ENCODE assay signal across 24 cellular contexts in the genomic region with DNA sequence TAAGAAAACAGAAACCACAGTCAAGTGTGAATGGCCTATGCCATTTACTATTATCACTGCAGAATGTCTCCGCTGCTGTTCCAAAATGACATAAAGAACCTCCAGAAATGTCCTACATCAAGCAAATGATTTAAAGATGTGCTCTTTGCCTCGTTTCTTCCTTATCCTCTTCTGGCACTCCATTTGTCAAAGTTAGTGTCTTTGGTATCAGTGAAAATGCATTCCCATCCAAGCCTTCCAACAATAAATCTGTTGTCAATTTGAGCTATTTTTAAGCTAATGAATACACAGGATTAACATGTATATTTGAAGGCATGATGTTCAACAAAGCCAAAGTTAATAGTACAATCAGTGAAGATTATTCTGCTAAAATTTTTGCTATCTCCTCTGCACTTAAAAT.
"Had no signal": no experiment of that assay in that cellular context is flagged by ENCODE, and none has a peak within 500 bp of the region (broad histone marks: within the 10 kb centered on the region; RNA-seq: fewer than 3 reads in every experiment).

No MANE protein-coding gene starts in this region.

- H3K4me3 ChIP-seq: colonic mucosa, coronary artery, dorsolateral prefrontal cortex, esophagus muscularis mucosa, esophagus squamous epithelium, gastrocnemius medialis, gastroesophageal sphincter, heart left ventricle, heart right ventricle had no signal

- DNase-seq: colonic mucosa; cortex of kidney; dermis blood vessel endothelial cell; dorsolateral prefrontal cortex; effector CD4-positive, alpha-beta T cell; effector CD8-positive, alpha-beta T cell; effector memory CD4-positive, alpha-beta T cell; effector memory CD8-positive, alpha-beta T cell; endodermal cell; erythroblast; esophagus squamous epithelium; foreskin fibroblast; foreskin keratinocyte; foreskin melanocyte; gastrocnemius medialis; glutamatergic neuron; head of caudate nucleus; heart left ventricle; heart right ventricle had no signal

- H3K4me1 ChIP-seq: colonic mucosa, esophagus muscularis mucosa, esophagus squamous epithelium, foreskin keratinocyte, gastrocnemius medialis, gastroesophageal sphincter had no signal

- H3K9me3 ChIP-seq: colonic mucosa, esophagus muscularis mucosa, esophagus squamous epithelium, gastrocnemius medialis had no signal

- H3K36me3 ChIP-seq: colonic mucosa, esophagus muscularis mucosa, esophagus squamous epithelium, gastrocnemius medialis, gastroesophageal sphincter had no signal

- H3K27me3 ChIP-seq: colonic mucosa, esophagus muscularis mucosa, esophagus squamous epithelium, foreskin keratinocyte, gastrocnemius medialis, gastroesophageal sphincter, heart left ventricle, heart right ventricle had no signal

- ATAC-seq: effector memory CD8-positive, alpha-beta T cell; esophagus mucosa; foreskin keratinocyte; gastrocnemius medialis; gastroesophageal sphincter; heart left ventricle; heart right ventricle had no signal

- H3K27ac ChIP-seq: colonic mucosa, coronary artery, dorsolateral prefrontal cortex, epithelial cell of prostate, esophagus muscularis mucosa, esophagus squamous epithelium, foreskin keratinocyte, gastrocnemius medialis, gastroesophageal sphincter, heart left ventricle, heart right ventricle had no signal
